ENCODE assay signal across 21 cellular contexts in the genomic region with DNA sequence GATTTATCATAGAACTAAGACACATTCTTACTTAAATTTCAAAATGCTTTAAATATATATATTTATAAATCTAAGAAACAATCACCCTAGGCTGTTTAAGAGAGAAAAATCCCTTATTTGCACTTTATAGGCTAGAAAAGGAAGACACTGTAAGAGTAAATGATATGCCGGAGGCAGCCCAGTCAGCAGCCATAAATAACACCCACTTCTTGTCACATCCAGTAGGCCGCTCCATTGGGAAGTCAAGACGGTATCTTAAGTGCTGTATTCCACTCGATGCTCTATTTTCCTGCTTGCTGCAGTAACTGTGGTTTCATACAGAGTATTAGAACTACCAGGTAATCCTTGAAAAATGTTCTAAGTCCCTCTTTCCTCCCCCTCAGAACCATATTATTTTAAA. TPM values are rescaled to one million over a fixed set of nuclear protein-coding genes. Genes with fewer than 3 reads are reported as not detected.
DNase-seq lines count a peak whose midpoint lies in the region; ATAC-seq and TF ChIP-seq lines count a peak whose summit lies in the region.
"Had no signal": no experiment of that assay in that cellular context is flagged by ENCODE, and none has a peak within 500 bp of the region (broad histone marks: within the 10 kb centered on the region; RNA-seq: fewer than 3 reads in every experiment).

No MANE protein-coding gene starts in this region.

- TF ChIP-seq CTCF in breast epithelium (IDR thresholded peaks at IDR 0.05), result no peak

- ATAC-seq in left ventricle myocardium superior (peak; percentile 27), HG02981 (IDR thresholded peaks at IDR 0.05; ENCODE audit: unreplicated experiment) (no peak)
- ATAC-seq: A549, GM12878, HepG2 had no signal

- TF ChIP-seq POLR2A in breast epithelium (IDR thresholded peaks at IDR 0.05), result no peak

- H3K9me3 ChIP-seq in SK-N-MC (ENCODE audit: low read depth, low read length), result no peaks in the 10 kb centered on the region
- H3K9me3 ChIP-seq in breast epithelium, result no peaks in the 10 kb centered on the region
- H3K9me3 ChIP-seq: A549, HAP-1 had no signal

- no peak overlapping the region for H3K9ac ChIP-seq in SK-N-MC (ENCODE audit: insufficient read length)
- H3K9ac ChIP-seq: GM23248 had no signal

- no peaks in the 10 kb centered on the region for H3K4me1 ChIP-seq in breast epithelium
- H3K4me1 ChIP-seq: A549, HAP-1 had no signal

- intact Hi-C loops in left ventricle myocardium superior (cut with micrococcal nuclease), result no loop called here
- intact Hi-C loops in cardiac septum (cut with DNase I), result no loop called here
- intact Hi-C loops in breast epithelium (cut with DNase I; ENCODE audit: low total_unique reads), result no loop called here

- H3K36me3 ChIP-seq in SK-N-MC (ENCODE audit: insufficient read depth, low read length) (no peaks in the 10 kb centered on the region), breast epithelium (no peaks in the 10 kb centered on the region)
- H3K36me3 ChIP-seq: HAP-1 had no signal

- H3K4me3 ChIP-seq in SK-N-MC (no peak overlapping the region), breast epithelium (no peak overlapping the region)
- H3K4me3 ChIP-seq: A549, GM12878, GM23248, HAP-1 had no signal

- H3K27ac ChIP-seq in SK-N-MC (no peak overlapping the region), breast epithelium (no peak overlapping the region)
- H3K27ac ChIP-seq: 22Rv1, A549, C4-2B, GM23248 had no signal

- H3K27me3 ChIP-seq in breast epithelium, result no peaks in the 10 kb centered on the region

- DNase-seq in DMS 273 (lab: John Stamatoyannopoulos, UW; ENCODE audit: unreplicated experiment) (peak; percentile 8), DMS 273 treated with DMSO at 0.1 percent for 48 hours (lab: John Stamatoyannopoulos, UW) (no peak), left ventricle myocardium superior (no peak), cardiac septum (ENCODE audit: low spot score) (no peak), SK-N-MC (ENCODE audit: low read depth, low spot score) (peak; percentile 52), breast epithelium (ENCODE audit: low spot score in 2 of 2) (no peak), putamen (ENCODE audit: low spot score) (no peak)
- DNase-seq: AML-193; CD4-positive, alpha-beta T cell; DMS53; DND-41; EL; GM23248 had no signal

RNA-seq across cellular contexts. Expression of a gene that starts 57.9 kb away (rescaled TPM):
- total RNA-seq in left ventricle myocardium superior (not detected), cardiac septum (not detected), breast epithelium (1 to 10 TPM in 2 of 3 donors, not detected in 1; 3.6 to 4.0 TPM)
- total RNA-seq: CD4-positive, alpha-beta T cell; G401; GM23248 had no signal

Comparison
In these comparisons a context has a peak if more than half of its experiments do, and no peak if none do; other contexts are left out.
1. DNase-seq: peak in DMS 273 (single experiment) and SK-N-MC (single experiment); none in DMS 273 treated with DMSO at 0.1 percent for 48 hours (single experiment), left ventricle myocardium superior (single experiment), cardiac septum (single experiment), breast epithelium (0 of 2) and putamen (single experiment).